9 cellular contexts compared by ENCODE assay signal in genomic region chr7:149414745-149415390, GRCh38.
DNase-seq lines count a peak whose midpoint lies in the region; TF ChIP-seq lines count a peak whose summit lies in the region.
"Had no signal": no experiment of that assay in that cellular context is flagged by ENCODE, and none has a peak within 500 bp of the region (broad histone marks: within the 10 kb centered on the region; RNA-seq: fewer than 3 reads in every experiment).

No MANE protein-coding gene starts in this region.

- H3K27ac Mint-ChIP-seq in T-helper 1 cell treated with Interleukin-12 subunit alpha and Interleukin-12 subunit beta and Interleukin-4 antibody, amounts not matched to agents 30 μg/mL and 1 μg/mL, for 36 hours = peak overlapping the region; percentile 71

- no peaks in the 10 kb centered on the region for H3K9me3 Mint-ChIP-seq in T-helper 1 cell treated with Interleukin-12 subunit alpha and Interleukin-12 subunit beta and Interleukin-4 antibody, amounts not matched to agents 30 μg/mL and 1 μg/mL, for 36 hours

- peaks cover 5% of the 10 kb centered on the region; the same call in 1 of the 2 replicates for H3K27me3 ChIP-seq in ACC112 (ENCODE audit: insufficient read depth, low read length)

- DNase-seq in choroid plexus epithelial cell (ENCODE audit: low read depth) = peak; percentile 82
- peak; percentile 86 for DNase-seq in left kidney (ENCODE audit: low read depth, low spot score)
- peak; percentile 67 for DNase-seq in stimulated activated CD4-positive, alpha-beta T cell treated with anti-CD3 and anti-CD28 coated beads, Interleukin-4, amount 100 ng/mL, for 1 hour
- DNase-seq in NK-92 (lab: John Stamatoyannopoulos, UW; ENCODE audit: unreplicated experiment) = no peak
- no peak for DNase-seq in NCI-H2227 treated with DMSO at 0.1 percent for 48 hours (lab: John Stamatoyannopoulos, UW)
- no peak for DNase-seq in NCI-H345 treated with DMSO at 0.1 percent for 48 hours (lab: John Stamatoyannopoulos, UW; ENCODE audit: unreplicated experiment)

- no peaks in the 10 kb centered on the region for H3K79me2 ChIP-seq in ACC112 (ENCODE audit: control insufficient read depth, insufficient read depth, low read length, unreplicated experiment)

- H3K36me3 ChIP-seq in ACC112 (ENCODE audit: insufficient read depth, low read length) = no peaks in the 10 kb centered on the region
- H3K36me3 ChIP-seq: BLaER1 had no signal

- H3K27ac ChIP-seq in ACC112 (ENCODE audit: low read depth, low read length) = no peak overlapping the region
- H3K27ac ChIP-seq: BLaER1 had no signal

- no peak for TF ChIP-seq CTCF in choroid plexus epithelial cell (conservative IDR thresholded peaks at IDR 0.05; ENCODE audit: low read depth, low read length)

- peak overlapping the region; percentile 69 for H3K4me3 ChIP-seq in ACC112 (ENCODE audit: low read depth, low read length)
- peak overlapping the region; percentile 52 for H3K4me3 ChIP-seq in choroid plexus epithelial cell (ENCODE audit: low read depth, low read length)
- H3K4me3 ChIP-seq: BLaER1 had no signal

- H3K4me3 Mint-ChIP-seq in T-helper 1 cell treated with Interleukin-12 subunit alpha and Interleukin-12 subunit beta and Interleukin-4 antibody, amounts not matched to agents 30 μg/mL and 1 μg/mL, for 36 hours = peak overlapping the region; percentile 63

- H2AFZ ChIP-seq in ACC112 (ENCODE audit: low read length, unreplicated experiment) = peak overlapping the region; percentile 49

- H3K36me3 Mint-ChIP-seq in T-helper 1 cell treated with Interleukin-12 subunit alpha and Interleukin-12 subunit beta and Interleukin-4 antibody, amounts not matched to agents 30 μg/mL and 1 μg/mL, for 36 hours (ENCODE audit: low read depth) = no peaks in the 10 kb centered on the region

- H3K4me1 Mint-ChIP-seq in T-helper 1 cell treated with Interleukin-12 subunit alpha and Interleukin-12 subunit beta and Interleukin-4 antibody, amounts not matched to agents 30 μg/mL and 1 μg/mL, for 36 hours (ENCODE audit: low read depth) = peaks cover 9% of the 10 kb centered on the region

- H3K27me3 Mint-ChIP-seq in T-helper 1 cell treated with Interleukin-12 subunit alpha and Interleukin-12 subunit beta and Interleukin-4 antibody, amounts not matched to agents 30 μg/mL and 1 μg/mL, for 36 hours (ENCODE audit: low read depth) = peaks cover 42% of the 10 kb centered on the region

- H3K4me1 ChIP-seq in ACC112 (ENCODE audit: control insufficient read depth, insufficient read depth, low read length, unreplicated experiment) = no peaks in the 10 kb centered on the region
- H3K4me1 ChIP-seq: BLaER1 had no signal

Comparison
In these comparisons a context has a peak if more than half of its experiments do, and no peak if none do; other contexts are left out.
1. DNase-seq: peak in choroid plexus epithelial cell (single experiment), left kidney (single experiment) and stimulated activated CD4-positive, alpha-beta T cell treated with anti-CD3 and anti-CD28 coated beads, Interleukin-4, amount 100 ng/mL, for 1 hour (single experiment); none in NK-92 (single experiment), NCI-H2227 treated with DMSO at 0.1 percent for 48 hours (single experiment) and NCI-H345 treated with DMSO at 0.1 percent for 48 hours (single experiment).